Comparison of ENCODE assay signal across 8 cellular contexts in genomic region chr9:32525506-32525905, GRCh38. TPM values are rescaled to one million over a fixed set of nuclear protein-coding genes. Genes with fewer than 3 reads are reported as not detected.
DNase-seq lines count a peak whose midpoint lies in the region; ATAC-seq, FAIRE-seq and TF ChIP-seq lines count a peak whose summit lies in the region.

No MANE protein-coding gene starts in this region.

- H2BK20ac ChIP-seq in H1 (ENCODE audit: low read length): no peak overlapping the region

- H3K9me3 ChIP-seq in PC-9 (ENCODE audit: insufficient read depth, low read depth) (no peaks in the 10 kb centered on the region), H1 (ENCODE audit: insufficient read depth in 2 of 2, low read depth in 1 of 2, low read length in 1 of 2) (peaks cover 2 to 3% of the 10 kb centered on the region in 2 experiments; a peak in 2 of 4 replicates), mucosa of stomach (ENCODE audit: control insufficient read depth, low read length) (no peaks in the 10 kb centered on the region)

- no peaks in the 10 kb centered on the region; the same call in 1 of the 2 replicates for H3K79me1 ChIP-seq in H1 (ENCODE audit: low read depth, low read length)

- intact Hi-C loops in PC-9 (cut with micrococcal nuclease; ENCODE audit: unreplicated experiment): no loop called here

- no peak overlapping the region for H2AK5ac ChIP-seq in H1 (ENCODE audit: low read depth, low read length)

- H3K9me2 ChIP-seq in PC-9 (ENCODE audit: insufficient read depth): no peaks in the 10 kb centered on the region

- peaks cover 22% of the 10 kb centered on the region; the same call in 1 of the 2 replicates for H3F3A ChIP-seq in PC-9 (ENCODE audit: insufficient read depth, low read depth)

- H2AFZ ChIP-seq in PC-9: peak overlapping the region; percentile 89
- peak overlapping the region; percentile 80 for H2AFZ ChIP-seq in H1 (ENCODE audit: low read length)

- peak overlapping the region; percentile 81 for H3K4me2 ChIP-seq in PC-9
- H3K4me2 ChIP-seq in H1 (ENCODE audit: insufficient read depth in 1 of 2, low read depth in 2 of 2, low read length in 2 of 2): peak overlapping the region; percentile 78 to 83

- H2BK12ac ChIP-seq in H1 (ENCODE audit: low read depth, low read length): peak overlapping the region; percentile 39; the same call in 1 of the 2 replicates

- no peak overlapping the region for H3K18ac ChIP-seq in H1 (ENCODE audit: extremely low read depth, low read length)

- no peak for FAIRE-seq in H1 (lab: Jason Lieb, UNC)

- H3K9ac ChIP-seq in H1 (replicated peaks in 1 of 4; ENCODE audit: extremely low read depth in 1 of 4, low read depth in 3 of 4, low read length in 3 of 4) (peak overlapping the region in 3 of 4 experiments; percentile 75 to 79 (median 77); a peak in 5 of 7 replicates), mucosa of stomach (ENCODE audit: low read length) (peak overlapping the region; percentile 83)

- TF ChIP-seq CTCF in HFF-Myc (IDR thresholded peaks at IDR 0.05; ENCODE audit: low read depth, low read length, missing control alignments): no peak
- no peak for TF ChIP-seq CTCF in PC-9 (conservative IDR thresholded peaks at IDR 0.05)
- no peak for TF ChIP-seq CTCF in H1 (IDR thresholded peaks at IDR 0.05; ENCODE audit: control extremely low read depth in 1 of 3, insufficient read depth in 1 of 3, low read depth in 1 of 3, low read length in 3 of 3)

- no peak for TF ChIP-seq EP300 in H1 (IDR thresholded peaks at IDR 0.05; ENCODE audit: borderline replicate concordance in 1 of 2, low read depth in 2 of 2, low read length in 2 of 2)

- H4K20me1 ChIP-seq in PC-9 (ENCODE audit: insufficient read depth): no peaks in the 10 kb centered on the region
- no peaks in the 10 kb centered on the region for H4K20me1 ChIP-seq in H1 (replicated peaks in 1 of 2; ENCODE audit: control insufficient read depth in 1 of 2, insufficient read depth in 2 of 2, low read length in 2 of 2)

- TF ChIP-seq POLR2A in H1 (IDR thresholded peaks at IDR 0.05; ENCODE audit: control extremely low read depth in 1 of 2, low read depth in 2 of 2, low read length in 2 of 2): no peak

- H3K27me3 ChIP-seq in PC-9 (ENCODE audit: insufficient read depth, low read depth) (no peaks in the 10 kb centered on the region), H1 (replicated peaks in 1 of 4; ENCODE audit: control insufficient read depth in 3 of 4, extremely low read depth in 1 of 4, insufficient read depth in 3 of 4, low read length in 3 of 4) (no peaks in the 10 kb centered on the region), mucosa of stomach (ENCODE audit: control insufficient read depth, insufficient read depth, low read length) (no peaks in the 10 kb centered on the region)

- H3K23ac ChIP-seq in H1 (ENCODE audit: insufficient read length): no peak overlapping the region

- H4K5ac ChIP-seq in H1 (ENCODE audit: insufficient read length, low read depth, low read length): no peak overlapping the region

- H2BK120ac ChIP-seq in H1 (replicated peaks; ENCODE audit: low read depth, low read length): no peak overlapping the region

- no peak overlapping the region for H3K56ac ChIP-seq in H1 (replicated peaks; ENCODE audit: insufficient read length, low read depth, low read length)

- BruUV-seq in PC-9 (replicated peaks; lab: Mats Ljungman, UMichigan): no TSS peak

- H3K4me3 ChIP-seq in HFF-Myc (replicated peaks; ENCODE audit: low read depth, low read length) (peak overlapping the region; percentile 52), PC-9 (peak overlapping the region; percentile 69), H1 (ENCODE audit: extremely low read depth in 1 of 4, insufficient read depth in 2 of 4, low read depth in 3 of 4, low read length in 4 of 4) (peak overlapping the region; percentile 67 to 90 (median 82)), mucosa of stomach (ENCODE audit: low read length) (peak overlapping the region; percentile 81)

- H3K4me1 ChIP-seq in PC-9 (replicated peaks; ENCODE audit: insufficient read depth) (peaks cover 11% of the 10 kb centered on the region), H1 (replicated peaks in 1 of 4; ENCODE audit: control insufficient read depth in 3 of 4, insufficient read depth in 4 of 4, low read length in 3 of 4) (peaks cover 0 to 5% (median 2%) of the 10 kb centered on the region in 4 experiments; a peak in 3 of 7 replicates), mucosa of stomach (ENCODE audit: control insufficient read depth, insufficient read depth, low read length) (no peaks in the 10 kb centered on the region)

- H3K27ac ChIP-seq in PC-9 (peak overlapping the region; percentile 68), H1 (ENCODE audit: low read depth, low read length) (peak overlapping the region; percentile 53)

- ATAC-seq in HG03025 (IDR thresholded peaks at IDR 0.05; ENCODE audit: low FRiP score, unreplicated experiment): no peak

- POLR2A ChIA-PET in PC-9 (lab: Charles Lee; ENCODE audit: unreplicated experiment) (interaction anchor here (0.5 to 0.7 kb wide), 2 partner anchors 26 to 87 kb away, joined by 4 to 5 read pairs; partner anchors contain the start of gene SMIM27), H1 (lab: Charles Lee; ENCODE audit: partially characterized antibody) (interaction anchor here (0.5 to 2.4 kb wide), 13 partner anchors 10 to 1773 kb away, joined by 3 to 10 read pairs (median 3); partner anchors contain the start of genes NDUFB6, SMIM27 and TOPORS)

- TF ChIP-seq RAD21 in H1 (IDR thresholded peaks at IDR 0.05 in 1 of 2, conservative IDR thresholded peaks at IDR 0.05 in 1 of 2; ENCODE audit: low read depth in 2 of 2, low read length in 2 of 2): no peak

- no peak overlapping the region for H3K4ac ChIP-seq in H1 (replicated peaks; ENCODE audit: insufficient read length, low read depth, low read length)

- no peaks in the 10 kb centered on the region for H3K36me3 ChIP-seq in PC-9 (ENCODE audit: low read depth)
- peaks cover 0 to 2% (median 0%) of the 10 kb centered on the region in 4 experiments; a peak in 3 of 8 replicates for H3K36me3 ChIP-seq in H1 (ENCODE audit: control insufficient read depth in 2 of 4, insufficient read depth in 4 of 4, low read length in 3 of 4)
- no peaks in the 10 kb centered on the region for H3K36me3 ChIP-seq in mucosa of stomach (ENCODE audit: control insufficient read depth, insufficient read depth, low read length)

- no peak overlapping the region for H2BK15ac ChIP-seq in H1 (ENCODE audit: low read length)

- DNase-seq in EL (peak; percentile 32), HFF-Myc (ENCODE audit: extremely low read depth, low read depth) (no peak), PC-9 (peak in 1 of 2 experiments; percentile 39), H1 (ENCODE audit: low read depth in 1 of 2, low spot score in 2 of 2) (no peak), NCI-H1417 treated with DMSO at 0.1 percent for 48 hours (lab: John Stamatoyannopoulos, UW) (no peak), H4 (ENCODE audit: low spot score) (no peak)

- H3K14ac ChIP-seq in H1 (ENCODE audit: insufficient read length): no peak overlapping the region

- WGBS in H1 (ENCODE audit: extremely low coverage in 1 of 2, insufficient coverage in 1 of 2, insufficient read length in 1 of 2, insufficient replicate concordance in 2 of 2, low coverage in 1 of 2, low lambda C conversion rate in 2 of 2, missing lambda C conversion rate in 1 of 2), 2 experiments: 44% methylated on average over 7 of the region's 7 CpGs; no CpG with 5 or more reads in 1 of the 2 experiments

- H3K79me2 ChIP-seq in PC-9 (ENCODE audit: low read depth): no peaks in the 10 kb centered on the region
- 0 out of 4 replicates have a peak, but pooled peaks cover 0 to 13% of the 10 kb centered on the region in 2 experiments for H3K79me2 ChIP-seq in H1 (ENCODE audit: control insufficient read depth in 1 of 2, insufficient read depth in 2 of 2, low read length in 2 of 2)

- H4K91ac ChIP-seq in H1 (replicated peaks; ENCODE audit: insufficient read length, low read length): no peak overlapping the region

- H2BK5ac ChIP-seq in H1 (ENCODE audit: low read depth, low read length): 0 out of 2 replicates have a peak overlapping the region, but pooled peaks have one; percentile 17

- H3K23me2 ChIP-seq in H1 (ENCODE audit: low read depth, low read length): peaks cover 4% of the 10 kb centered on the region; the same call in 1 of the 2 replicates

- CTCF ChIA-PET in PC-9 (lab: Charles Lee): interaction anchor here (0.7 to 2.1 kb wide), 3 partner anchors 95 to 146 kb away, joined by 3 to 16 read pairs (median 4); partner anchors contain the start of gene ACO1
- CTCF ChIA-PET in H1 (lab: Charles Lee; ENCODE audit: partially characterized antibody): interaction anchor here (0.7 to 3.3 kb wide), 28 partner anchors 8 to 536 kb away, joined by 3 to 59 read pairs (median 4); partner anchors contain the start of gene ACO1

- no peak overlapping the region for H4K8ac ChIP-seq in H1 (ENCODE audit: extremely low read depth, insufficient read depth, low read length)

RNA-seq across cellular contexts. Expression of gene RIGI, which starts 0.5 kb away (rescaled TPM):
- total RNA-seq in PC-9 (2021): 3.9 and 4.2 TPM in 2 replicates
- 6.6 and 6.7 TPM in 2 replicates for total RNA-seq in H1 (2021; fragmentation: NEBNext Ultra II Directional; extraction: Animal tissue kit (Norgen Biotek cat#: 25700))
- polyA plus RNA-seq in H1 (2011; rRNA removed): 1.5 and 3.1 TPM in 2 replicates
- polyA plus RNA-seq in H1 (2011; cell fraction: cytosol; rRNA removed): 3.1 TPM
- polyA plus RNA-seq in H1 (2011; cell fraction: nucleus; rRNA removed): 1.5 TPM
- polyA plus RNA-seq in H1 (2012, experiment 1 of 2): 4.3 to 10.0 TPM (median 5.9 TPM) in 4 replicates
- 0.31 TPM for polyA plus RNA-seq in H1 (2012, experiment 2 of 2)
- polyA plus RNA-seq in H1 (2013, experiment 1 of 2): 5.4 TPM
- polyA plus RNA-seq in H1 (2013, experiment 2 of 2): 5.2 TPM
- 4.2 and 5.3 TPM in 2 replicates for polyA minus RNA-seq in H1 (2011; rRNA and poly(A)+ RNA removed)
- 3.2 TPM for polyA minus RNA-seq in H1 (2011; cell fraction: cytosol; rRNA and poly(A)+ RNA removed)
- 6.2 TPM for polyA minus RNA-seq in H1 (2011; cell fraction: nucleus; rRNA and poly(A)+ RNA removed)
- 5.9 and 7.7 TPM in 2 replicates for total RNA-seq in H4 (2014; rRNA removed; shearing (Covaris generic))

RNA-seq across cellular contexts. Expression of gene SMIM27, which starts 26.6 kb away (rescaled TPM):
- total RNA-seq in PC-9 (2021): 8.0 and 8.2 TPM in 2 replicates
- 15.8 and 18.1 TPM in 2 replicates for total RNA-seq in H1 (2021; fragmentation: NEBNext Ultra II Directional; extraction: Animal tissue kit (Norgen Biotek cat#: 25700))
- polyA plus RNA-seq in H1 (2011; rRNA removed): 3.6 and 4.3 TPM in 2 replicates
- polyA plus RNA-seq in H1 (2011; cell fraction: cytosol; rRNA removed): 6.0 TPM
- polyA plus RNA-seq in H1 (2011; cell fraction: nucleus; rRNA removed): 9.2 TPM
- polyA plus RNA-seq in H1 (2012, experiment 1 of 2): 16.2 to 37.6 TPM (median 29.0 TPM) in 4 replicates
- polyA plus RNA-seq in H1 (2012, experiment 2 of 2): 23.2 TPM
- polyA plus RNA-seq in H1 (2013, experiment 1 of 2): 31.7 TPM
- polyA plus RNA-seq in H1 (2013, experiment 2 of 2): 30.1 TPM
- 1.3 and 2.4 TPM in 2 replicates for polyA minus RNA-seq in H1 (2011; rRNA and poly(A)+ RNA removed)
- polyA minus RNA-seq in H1 (2011; cell fraction: cytosol; rRNA and poly(A)+ RNA removed): 5.6 TPM
- 6.8 TPM for polyA minus RNA-seq in H1 (2011; cell fraction: nucleus; rRNA and poly(A)+ RNA removed)
- 7.3 and 10.9 TPM in 2 replicates for total RNA-seq in H4 (2014; rRNA removed; shearing (Covaris generic))

RNA-seq across cellular contexts. Expression of gene TOPORS, which starts 26.9 kb away (rescaled TPM):
- 8.0 and 11.1 TPM in 2 replicates for total RNA-seq in PC-9 (2021)
- total RNA-seq in H1 (2021; fragmentation: NEBNext Ultra II Directional; extraction: Animal tissue kit (Norgen Biotek cat#: 25700)): 26.9 and 30.7 TPM in 2 replicates
- polyA plus RNA-seq in H1 (2011; rRNA removed): 7.9 and 10.3 TPM in 2 replicates
- 15.7 TPM for polyA plus RNA-seq in H1 (2011; cell fraction: cytosol; rRNA removed)
- polyA plus RNA-seq in H1 (2011; cell fraction: nucleus; rRNA removed): 7.2 TPM
- 14.6 to 24.7 TPM (median 16.4 TPM) in 4 replicates for polyA plus RNA-seq in H1 (2012, experiment 1 of 2)
- polyA plus RNA-seq in H1 (2012, experiment 2 of 2): 1.0 TPM
- polyA plus RNA-seq in H1 (2013, experiment 1 of 2): 33.6 TPM
- 32.3 TPM for polyA plus RNA-seq in H1 (2013, experiment 2 of 2)
- 33.0 and 45.2 TPM in 2 replicates for polyA minus RNA-seq in H1 (2011; rRNA and poly(A)+ RNA removed)
- polyA minus RNA-seq in H1 (2011; cell fraction: cytosol; rRNA and poly(A)+ RNA removed): 18.3 TPM
- 36.2 TPM for polyA minus RNA-seq in H1 (2011; cell fraction: nucleus; rRNA and poly(A)+ RNA removed)
- total RNA-seq in H4 (2014; rRNA removed; shearing (Covaris generic)): 12.6 and 13.2 TPM in 2 replicates

RNA-seq across cellular contexts. Expression of gene NDUFB6, which starts 47.5 kb away (rescaled TPM):
- total RNA-seq in PC-9 (2021): 46.9 and 49.6 TPM in 2 replicates
- 61.4 and 62.5 TPM in 2 replicates for total RNA-seq in H1 (2021; fragmentation: NEBNext Ultra II Directional; extraction: Animal tissue kit (Norgen Biotek cat#: 25700))
- 43.6 and 55.8 TPM in 2 replicates for polyA plus RNA-seq in H1 (2011; rRNA removed)
- 62.6 TPM for polyA plus RNA-seq in H1 (2011; cell fraction: cytosol; rRNA removed)
- polyA plus RNA-seq in H1 (2011; cell fraction: nucleus; rRNA removed): 18.0 TPM
- 42.1 to 62.5 TPM (median 50.8 TPM) in 4 replicates for polyA plus RNA-seq in H1 (2012, experiment 1 of 2)
- 45.8 TPM for polyA plus RNA-seq in H1 (2012, experiment 2 of 2)
- polyA plus RNA-seq in H1 (2013, experiment 1 of 2): 79.7 TPM
- 80.0 TPM for polyA plus RNA-seq in H1 (2013, experiment 2 of 2)
- polyA minus RNA-seq in H1 (2011; rRNA and poly(A)+ RNA removed): 3.6 and 4.3 TPM in 2 replicates
- 42.2 TPM for polyA minus RNA-seq in H1 (2011; cell fraction: cytosol; rRNA and poly(A)+ RNA removed)
- polyA minus RNA-seq in H1 (2011; cell fraction: nucleus; rRNA and poly(A)+ RNA removed): 11.8 TPM
- total RNA-seq in H4 (2014; rRNA removed; shearing (Covaris generic)): 98.4 and 108 TPM in 2 replicates
